8 cellular contexts compared by ENCODE assay signal in genomic region chr22:42994276-42994916, GRCh38. TPM values are rescaled to one million over a fixed set of nuclear protein-coding genes. Genes with fewer than 3 reads are reported as not detected.
A peak's percentile ranks its signal among the peaks of the same experiment; 100 is the strongest.
DNase-seq lines count a peak whose midpoint lies in the region; ATAC-seq and TF ChIP-seq lines count a peak whose summit lies in the region.

No MANE protein-coding gene starts in this region.

- H3K4me1 ChIP-seq in A673 (ENCODE audit: insufficient read depth, low read length, poor library complexity, severe bottlenecking) (peaks cover 17% of the 10 kb centered on the region), adipocyte (ENCODE audit: control insufficient read depth, insufficient read depth, low read length) (peaks cover 53% of the 10 kb centered on the region), prostate gland (replicated peaks) (peaks cover 43% of the 10 kb centered on the region)

- peaks cover 3% of the 10 kb centered on the region for H3K36me3 ChIP-seq in A673 (ENCODE audit: insufficient read depth, low read length, poor library complexity, severe bottlenecking)
- H3K36me3 ChIP-seq in adipocyte (ENCODE audit: control insufficient read depth, insufficient read depth, low read length, severe bottlenecking) = no peaks in the 10 kb centered on the region
- H3K36me3 ChIP-seq in prostate gland = no peaks in the 10 kb centered on the region

- peak; percentile 11 for ATAC-seq in Right ventricle myocardium superior (ENCODE audit: poor library complexity)
- no peak for ATAC-seq in GM21723 (IDR thresholded peaks at IDR 0.05; ENCODE audit: unreplicated experiment)

- TF ChIP-seq CTCF in A673 (conservative IDR thresholded peaks at IDR 0.05; ENCODE audit: low read depth, low read length) (no peak), prostate gland (IDR thresholded peaks at IDR 0.05) (no peak), GM10266 (IDR thresholded peaks at IDR 0.05; ENCODE audit: control insufficient read depth, insufficient read depth, low read depth, missing control alignments) (no peak)

- H3K27ac ChIP-seq in A673 (ENCODE audit: low read depth, low read length, poor library complexity, severe bottlenecking) = peak overlapping the region; percentile 72
- H3K27ac ChIP-seq in prostate gland = peak overlapping the region; percentile 96 to 97

- intact Hi-C loops in A673 (cut with micrococcal nuclease; ENCODE audit: unreplicated experiment) = no loop called here
- intact Hi-C loops in Right ventricle myocardium superior (cut with DNase I) = no loop called here
- intact Hi-C loops in prostate gland (cut with DNase I) = no loop called here

- peak overlapping the region; percentile 87 for H3K9ac ChIP-seq in adipocyte (ENCODE audit: low read length)

- H3K4me3 ChIP-seq in A673 (ENCODE audit: low read depth, low read length, poor library complexity, severe bottlenecking) (no peak overlapping the region), adipocyte (ENCODE audit: low read length) (peak overlapping the region; percentile 73), prostate gland (peak overlapping the region; percentile 16 to 31)

- no TSS peak for BruUV-seq in A673 (replicated peaks; lab: Mats Ljungman, UMichigan)

- CTCF ChIA-PET in A673 (lab: Charles Lee) = no interaction called here

- no peak for TF ChIP-seq POLR2A in prostate gland (IDR thresholded peaks at IDR 0.05)

- POLR2A ChIA-PET in A673 (lab: Charles Lee; ENCODE audit: low non-redundant PET) = no interaction called here

- WGBS in prostate gland = 67% methylated on average over 12 of the region's 12 CpGs

- H3K27me3 ChIP-seq in A673 (replicated peaks; ENCODE audit: insufficient read depth, low read depth, low read length, poor library complexity) (no peaks in the 10 kb centered on the region), adipocyte (replicated peaks; ENCODE audit: control insufficient read depth, insufficient read depth, low read length) (no peaks in the 10 kb centered on the region), prostate gland (replicated peaks; ENCODE audit: insufficient read depth) (no peaks in the 10 kb centered on the region)

- no peaks in the 10 kb centered on the region for H3K9me3 ChIP-seq in A673 (ENCODE audit: low read depth, low read length, poor library complexity, severe bottlenecking)
- no peaks in the 10 kb centered on the region for H3K9me3 ChIP-seq in adipocyte (ENCODE audit: control insufficient read depth, low read length)
- no peaks in the 10 kb centered on the region for H3K9me3 ChIP-seq in prostate gland

- DNase-seq in A673 (ENCODE audit: low spot score) (no peak), adipocyte (ENCODE audit: low read depth) (no peak), Right ventricle myocardium superior (no peak), prostate gland (ENCODE audit: low spot score) (no peak), NCI-H345 (lab: John Stamatoyannopoulos, UW) (no peak), GM10266 (ENCODE audit: extremely low spot score) (no peak)
- DNase-seq in activated naive CD4-positive, alpha-beta T cell treated with Interleukin-2 at 50 U/mL for 16 hours = no peak

RNA-seq across cellular contexts. Expression of gene PACSIN2, which starts 20.6 kb away (rescaled TPM):
- total RNA-seq in A673 (2021) (51.8 and 57.2 TPM in 2 replicates), Right ventricle myocardium superior (60.2 TPM), prostate gland (10 to 100 TPM; 78.0 to 87.1 TPM)
